ENCODE assay signal across 29 cellular contexts in the genomic region with DNA sequence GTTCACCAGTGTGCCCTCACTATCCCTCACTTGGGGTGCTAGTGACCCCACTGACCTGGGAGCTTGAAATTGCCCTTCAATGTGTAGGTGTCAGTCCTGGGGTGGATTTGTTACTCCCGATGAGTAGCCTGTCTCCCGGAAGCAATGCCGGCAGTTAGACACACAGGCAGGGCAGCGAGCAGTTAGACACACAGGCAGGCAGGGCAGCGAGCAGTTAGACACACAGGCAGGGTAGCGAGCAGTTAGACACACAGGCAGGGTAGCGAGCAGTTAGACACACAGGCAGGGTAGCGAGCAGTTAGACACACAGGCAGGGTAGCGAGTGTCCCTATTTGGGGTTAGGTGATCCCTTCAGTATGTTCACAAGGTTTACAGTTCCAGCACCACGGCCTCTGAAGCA. TPM values are rescaled to one million over a fixed set of nuclear protein-coding genes. Genes with fewer than 3 reads are reported as not detected.
"Had no signal": no experiment of that assay in that cellular context is flagged by ENCODE, and none has a peak within 500 bp of the region (broad histone marks: within the 10 kb centered on the region; RNA-seq: fewer than 3 reads in every experiment).

No MANE protein-coding gene starts in this region.

- H3K36me3 ChIP-seq: cardiac muscle cell, Peyer's patch, SJCRH30 had no signal

- H3K4me3 Mint-ChIP-seq: activated CD4-positive, alpha-beta memory T cell treated with anti-CD3 and anti-CD28 coated beads, Interleukin-2, amount 10 ng/mL, durations not matched to agents 7 days and 5 days; activated CD4-positive, alpha-beta T cell treated with anti-CD3 and anti-CD28 coated beads for 36 hours; activated naive CD8-positive, alpha-beta T cell; activated T-helper 17 cell treated with anti-CD3 and anti-CD28 coated beads, Interleukin-2, amount 50 U/mL, for 72 hours; brain had no signal

- H3K36me3 Mint-ChIP-seq: activated naive CD8-positive, alpha-beta T cell; brain had no signal

- H3K4me1 Mint-ChIP-seq: activated CD4-positive, alpha-beta memory T cell treated with anti-CD3 and anti-CD28 coated beads, Interleukin-2, amount 10 ng/mL, durations not matched to agents 7 days and 5 days; activated CD4-positive, alpha-beta T cell treated with anti-CD3 and anti-CD28 coated beads for 36 hours; activated T-helper 17 cell treated with anti-CD3 and anti-CD28 coated beads, Interleukin-2, amount 50 U/mL, for 72 hours; brain had no signal

- H3K9me3 Mint-ChIP-seq: activated CD4-positive, alpha-beta memory T cell treated with anti-CD3 and anti-CD28 coated beads, Interleukin-2, amount 10 ng/mL, durations not matched to agents 7 days and 5 days; activated T-helper 17 cell treated with anti-CD3 and anti-CD28 coated beads, Interleukin-2, amount 50 U/mL, for 72 hours; brain had no signal

- H3K27ac ChIP-seq: cardiac muscle cell, Peyer's patch, RWPE1, SJCRH30, VCaP had no signal

- H3K4me1 ChIP-seq: Peyer's patch, SJCRH30 had no signal

- H3K27me3 Mint-ChIP-seq: activated T-helper 17 cell treated with anti-CD3 and anti-CD28 coated beads, Interleukin-2, amount 50 U/mL, for 72 hours had no signal

- H3K9me3 ChIP-seq: Peyer's patch, SK-N-SH had no signal

- DNase-seq: activated CD4-positive, alpha-beta memory T cell treated with anti-CD3 and anti-CD28 coated beads, Interleukin-2, amount 10 ng/mL, durations not matched to agents 7 days and 5 days; activated CD4-positive, alpha-beta T cell treated with anti-CD3 and anti-CD28 coated beads for 36 hours; activated CD4-positive, alpha-beta T cell treated with anti-CD3 and anti-CD28 coated beads, Interleukin-2, amount 50 U/mL, for 1 hour; activated naive CD4-positive, alpha-beta T cell; activated T-cell treated with anti-CD3 and anti-CD28 coated beads for 4 hours; activated T-cell treated with anti-CD3 and anti-CD28 coated beads, Interleukin-2, amount 50 U/mL, for 48 hours; amygdala; KG1; NCI-H1048; NCI-H146; NCI-H187 treated with DMSO at 0.1 percent for 48 hours; NCI-H2081 treated with DMSO at 0.1 percent for 48 hours; NCI-H446; NCI-H524; Right ventricle myocardium superior; SJCRH30; SK-N-SH; T-helper 1 cell had no signal

- ATAC-seq: activated CD4-positive, alpha-beta T cell treated with anti-CD3 and anti-CD28 coated beads for 36 hours; activated T-helper 17 cell treated with anti-CD3 and anti-CD28 coated beads, Interleukin-2, amount 50 U/mL, for 72 hours had no signal

- H3K27me3 ChIP-seq: cardiac muscle cell, Peyer's patch had no signal

- H3K27ac Mint-ChIP-seq: activated CD4-positive, alpha-beta memory T cell treated with anti-CD3 and anti-CD28 coated beads, Interleukin-2, amount 10 ng/mL, durations not matched to agents 7 days and 5 days; activated CD4-positive, alpha-beta T cell treated with anti-CD3 and anti-CD28 coated beads for 36 hours; activated naive CD8-positive, alpha-beta T cell; activated T-helper 17 cell treated with anti-CD3 and anti-CD28 coated beads, Interleukin-2, amount 50 U/mL, for 72 hours; brain had no signal

- H3K4me3 ChIP-seq: cardiac muscle cell, Peyer's patch, SJCRH30 had no signal

RNA-seq across cellular contexts. Expression of a gene that starts 44.0 kb away (rescaled TPM):
- total RNA-seq: activated CD4-positive, alpha-beta memory T cell treated with anti-CD3 and anti-CD28 coated beads, Interleukin-2, amount 10 ng/mL, durations not matched to agents 7 days and 5 days; activated CD4-positive, alpha-beta T cell treated with anti-CD3 and anti-CD28 coated beads for 36 hours; activated CD8-positive, alpha-beta memory T cell treated with anti-CD3 and anti-CD28 coated beads for 36 hours; activated T-helper 17 cell treated with anti-CD3 and anti-CD28 coated beads, Interleukin-2, amount 50 U/mL, for 72 hours; cardiac muscle cell; LHCN-M2; M059J; SJCRH30; T-helper 2 cell treated with Interferon-gamma antibody and Interleukin-4, amounts not matched to agents 100 ng/mL and 5 ng/mL, for 36 hours had no signal
- polyA plus RNA-seq: cardiac muscle cell, SK-N-SH had no signal
